ENCODE assay signal across 8 cellular contexts in the genomic region with DNA sequence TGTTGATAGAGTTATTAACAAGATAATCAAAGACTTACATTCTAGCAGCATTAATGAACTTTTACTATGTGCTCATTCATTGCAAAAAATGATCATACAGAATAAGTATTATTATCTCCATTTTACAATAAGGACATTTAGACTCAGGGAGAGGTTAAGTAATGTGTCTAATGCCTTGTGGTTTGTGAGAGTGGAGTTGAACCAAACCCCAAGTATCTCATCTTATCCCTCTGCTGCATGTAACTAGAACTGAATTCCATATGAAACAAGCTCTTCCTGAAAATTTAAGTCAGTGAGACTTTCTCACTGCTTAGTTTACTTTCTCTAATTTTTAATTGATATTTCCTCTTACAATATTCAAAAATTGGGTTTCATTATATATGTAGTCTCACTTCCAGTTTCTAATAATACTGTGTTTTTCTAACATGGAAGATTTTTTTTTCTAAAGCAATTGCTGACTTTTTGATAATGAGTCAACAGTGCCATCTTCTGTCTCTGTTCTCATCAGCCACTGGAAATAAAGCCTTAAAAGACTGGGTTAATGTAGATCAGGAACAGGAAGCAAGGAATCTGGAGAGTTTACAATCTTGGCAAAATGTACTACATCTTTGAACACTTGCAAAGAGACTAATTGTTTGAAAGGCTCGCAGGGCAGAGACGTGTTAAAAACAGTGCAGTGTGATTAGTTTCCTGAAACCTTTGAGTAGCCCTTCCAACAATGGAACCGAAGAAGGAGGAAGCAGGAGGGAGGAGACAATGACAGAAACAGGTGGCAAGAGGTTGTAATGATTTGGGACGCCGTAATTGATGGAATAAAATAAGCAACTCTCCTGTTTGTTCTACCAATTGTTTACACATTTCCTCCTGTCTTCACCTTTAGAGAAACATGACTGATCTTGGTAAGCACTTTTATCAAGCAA.
DNase-seq lines count a peak whose midpoint lies in the region; ATAC-seq and TF ChIP-seq lines count a peak whose summit lies in the region.

No MANE protein-coding gene starts in this region.

- peak; percentile 52 for TF ChIP-seq CTCF in left ventricle myocardium inferior (IDR thresholded peaks at IDR 0.05; ENCODE audit: borderline replicate concordance)
- TF ChIP-seq CTCF in right atrium auricular region (IDR thresholded peaks at IDR 0.05) = peak in 1 of 2 donors; percentile 44
- peak; percentile 33 for TF ChIP-seq CTCF in smooth muscle cell (IDR thresholded peaks at IDR 0.05; ENCODE audit: borderline replicate concordance, insufficient read depth, poor library complexity, severe bottlenecking)

- H3K27me3 ChIP-seq in left ventricle myocardium inferior (ENCODE audit: low read depth) (no peaks in the 10 kb centered on the region), right atrium auricular region (no peaks in the 10 kb centered on the region), smooth muscle cell (ENCODE audit: low read depth) (no peaks in the 10 kb centered on the region)

- intact Hi-C loops in left ventricle myocardium inferior (cut with micrococcal nuclease) = no loop called here

- ATAC-seq in HG03025 (IDR thresholded peaks at IDR 0.05; ENCODE audit: low FRiP score, unreplicated experiment) = peak; percentile 78

- no peaks in the 10 kb centered on the region for H3K9me3 ChIP-seq in left ventricle myocardium inferior (replicated peaks)
- no peaks in the 10 kb centered on the region for H3K9me3 ChIP-seq in right atrium auricular region
- H3K9me3 ChIP-seq in smooth muscle cell (replicated peaks; ENCODE audit: low read depth) = no peaks in the 10 kb centered on the region

- no peak overlapping the region for H3K4me2 ChIP-seq in smooth muscle cell

- no peaks in the 10 kb centered on the region for H3K79me2 ChIP-seq in smooth muscle cell (ENCODE audit: low read depth)

- no peak overlapping the region for H3K27ac ChIP-seq in left ventricle myocardium inferior (replicated peaks)
- H3K27ac ChIP-seq in right atrium auricular region = no peak overlapping the region
- H3K27ac ChIP-seq in smooth muscle cell (ENCODE audit: low read depth) = no peak overlapping the region

- no peak overlapping the region for H3K9ac ChIP-seq in smooth muscle cell (ENCODE audit: low read depth)

- H3K4me3 ChIP-seq in left ventricle myocardium inferior = no peak overlapping the region
- no peak overlapping the region for H3K4me3 ChIP-seq in right atrium auricular region
- H3K4me3 ChIP-seq in smooth muscle cell = no peak overlapping the region

- H3K36me3 ChIP-seq in left ventricle myocardium inferior (no peaks in the 10 kb centered on the region), right atrium auricular region (no peaks in the 10 kb centered on the region), smooth muscle cell (ENCODE audit: low read depth) (no peaks in the 10 kb centered on the region)

- no peak for DNase-seq in left ventricle myocardium inferior
- no peak for DNase-seq in right atrium auricular region (ENCODE audit: low spot score)
- peak; percentile 69 for DNase-seq in NCI-H146 treated with DMSO at 0.1 percent for 48 hours (lab: John Stamatoyannopoulos, UW; ENCODE audit: unreplicated experiment)
- DNase-seq in astrocyte of the hippocampus (ENCODE audit: low read depth, low spot score) = peak; percentile 50
- DNase-seq in smooth muscle cell (lab: John Stamatoyannopoulos, UW; ENCODE audit: unreplicated experiment) = no peak
- no peak for DNase-seq in DMS 273 treated with DMSO at 0.1 percent for 48 hours (lab: John Stamatoyannopoulos, UW)
- DNase-seq in mesenteric fat pad (ENCODE audit: low spot score) = no peak

- H3K4me1 ChIP-seq in left ventricle myocardium inferior = peaks cover 3% of the 10 kb centered on the region
- H3K4me1 ChIP-seq in right atrium auricular region = no peaks in the 10 kb centered on the region
- H3K4me1 ChIP-seq in smooth muscle cell (ENCODE audit: low read depth) = no peaks in the 10 kb centered on the region

- no peaks in the 10 kb centered on the region for H4K20me1 ChIP-seq in smooth muscle cell (ENCODE audit: low read depth)

- peak overlapping the region; percentile 15 for H2AFZ ChIP-seq in smooth muscle cell (ENCODE audit: low read depth)

- no peaks in the 10 kb centered on the region for H3F3A ChIP-seq in smooth muscle cell (ENCODE audit: low read depth)

- 55% methylated on average over 5 of the region's 5 CpGs for whole genome bisulfite sequencing in smooth muscle cell (ENCODE audit: low lambda C conversion rate)

Comparison
In these comparisons a context has a peak if more than half of its experiments do, and no peak if none do; other contexts are left out.
1. DNase-seq: peak in NCI-H146 treated with DMSO at 0.1 percent for 48 hours (single experiment) and astrocyte of the hippocampus (single experiment); none in left ventricle myocardium inferior (single experiment), right atrium auricular region (single experiment), smooth muscle cell (single experiment), DMS 273 treated with DMSO at 0.1 percent for 48 hours (single experiment) and mesenteric fat pad (single experiment).